In genomic region chr13:113920606-113921306, GRCh38 we compare ENCODE assay signal across 27 cellular contexts. TPM values are rescaled to one million over a fixed set of nuclear protein-coding genes. Genes with fewer than 3 reads are reported as not detected.
DNase-seq lines count a peak whose midpoint lies in the region; ATAC-seq and TF ChIP-seq lines count a peak whose summit lies in the region.
"Had no signal": no experiment of that assay in that cellular context is flagged by ENCODE, and none has a peak within 500 bp of the region (broad histone marks: within the 10 kb centered on the region; RNA-seq: fewer than 3 reads in every experiment).

No MANE protein-coding gene starts in this region.

- no TSS peak for BruUV-seq in MCF 10A (replicated peaks; lab: Mats Ljungman, UMichigan)

- H3K4me1 ChIP-seq in breast epithelium: no peaks in the 10 kb centered on the region
- H3K4me1 ChIP-seq: adrenal gland had no signal

- H3K27me3 Mint-ChIP-seq in MCF 10A (ENCODE audit: insufficient read depth, unreplicated experiment): no peaks in the 10 kb centered on the region
- H3K27me3 Mint-ChIP-seq in WTC11 (ENCODE audit: low read depth): no peaks in the 10 kb centered on the region; the same call in 1 of the 2 replicates
- peaks cover 7% of the 10 kb centered on the region for H3K27me3 Mint-ChIP-seq in chondrocyte (ENCODE audit: low read depth)

- no peaks in the 10 kb centered on the region for H3K36me3 ChIP-seq in breast epithelium
- H3K36me3 ChIP-seq: adrenal gland, neutrophil had no signal

- CTCF ChIA-PET in MCF 10A (lab: Yijun Ruan, JAX) (interaction anchor here (0.6 kb wide), 1 partner anchor 111 kb away, joined by 4 read pairs; no protein-coding TSS in a partner anchor), WTC11 (lab: Charles Lee) (interaction anchor here (1.1 kb wide), 1 partner anchor 16 kb away, joined by 3 read pairs; no protein-coding TSS in a partner anchor)

- H3K9me3 Mint-ChIP-seq in MCF 10A (ENCODE audit: unreplicated experiment) (peaks cover 21% of the 10 kb centered on the region), WTC11 (peaks cover 19% of the 10 kb centered on the region), chondrocyte (ENCODE audit: low read depth) (peaks cover 18% of the 10 kb centered on the region)

- no peak overlapping the region for H3K27ac ChIP-seq in breast epithelium
- H3K27ac ChIP-seq: adrenal gland, neutrophil had no signal

- H3K4me3 Mint-ChIP-seq in MCF 10A (ENCODE audit: unreplicated experiment): no peak overlapping the region
- no peak overlapping the region for H3K4me3 Mint-ChIP-seq in WTC11
- H3K4me3 Mint-ChIP-seq in chondrocyte (ENCODE audit: unreplicated experiment): no peak overlapping the region
- H3K4me3 Mint-ChIP-seq: activated B cell treated with CpG ODN at 0.5 μM for 24 hours; activated CD8-positive, alpha-beta T cell treated with anti-CD3 and anti-CD28 coated beads, Interleukin-2, amount 10 ng/mL, durations not matched to agents 7 days and 5 days; activated T-cell treated with anti-CD3 and anti-CD28 coated beads, Interleukin-2, amount 50 U/mL, for 4 hours had no signal

- H3K4me3 ChIP-seq in breast epithelium: no peak overlapping the region
- H3K4me3 ChIP-seq: adrenal gland had no signal

- H3K4me1 Mint-ChIP-seq in MCF 10A (ENCODE audit: insufficient read depth, unreplicated experiment): no peaks in the 10 kb centered on the region
- peaks cover 10% of the 10 kb centered on the region for H3K4me1 Mint-ChIP-seq in WTC11
- no peaks in the 10 kb centered on the region for H3K4me1 Mint-ChIP-seq in chondrocyte (ENCODE audit: low read depth)
- H3K4me1 Mint-ChIP-seq: activated B cell treated with CpG ODN at 0.5 μM for 24 hours had no signal

- H3K9me3 ChIP-seq in breast epithelium: peaks cover 0 to 7% of the 10 kb centered on the region in 2 donors
- H3K9me3 ChIP-seq: adrenal gland had no signal

- ATAC-seq in WTC11: no peak
- ATAC-seq in HG03097 (IDR thresholded peaks at IDR 0.05; ENCODE audit: low FRiP score, unreplicated experiment): no peak
- ATAC-seq: activated CD8-positive, alpha-beta T cell treated with anti-CD3 and anti-CD28 coated beads, Interleukin-2, amount 10 ng/mL, durations not matched to agents 7 days and 5 days; activated T-cell treated with anti-CD3 and anti-CD28 coated beads, Interleukin-2, amount 50 U/mL, for 4 hours; Right ventricle myocardium inferior had no signal

- peaks cover 10% of the 10 kb centered on the region for H3K36me3 Mint-ChIP-seq in MCF 10A (ENCODE audit: insufficient read depth, unreplicated experiment)
- H3K36me3 Mint-ChIP-seq in WTC11: peaks cover 10% of the 10 kb centered on the region
- H3K36me3 Mint-ChIP-seq in chondrocyte (ENCODE audit: low read depth): peaks cover 8% of the 10 kb centered on the region

- TF ChIP-seq POLR2A in breast epithelium (IDR thresholded peaks at IDR 0.05): no peak

- no peak for TF ChIP-seq CTCF in breast epithelium (IDR thresholded peaks at IDR 0.05)
- no peak for TF ChIP-seq CTCF in MCF 10A (IDR thresholded peaks at IDR 0.05; ENCODE audit: unreplicated experiment)
- TF ChIP-seq CTCF in WTC11 (IDR thresholded peaks at IDR 0.05): no peak
- TF ChIP-seq CTCF in chondrocyte (IDR thresholded peaks at IDR 0.05): no peak

- peak; percentile 7 to 15 for DNase-seq in breast epithelium (ENCODE audit: low spot score in 2 of 2)
- DNase-seq in MCF 10A (ENCODE audit: unreplicated experiment): no peak
- DNase-seq in WTC11 (ENCODE audit: low spot score): peak; percentile 3
- DNase-seq in mesenteric fat pad (ENCODE audit: low spot score): peak; percentile 68
- peak; percentile 23 for DNase-seq in ureter (ENCODE audit: low spot score)
- no peak for DNase-seq in chondrocyte (ENCODE audit: low spot score)
- DNase-seq in NCI-H1930 (lab: John Stamatoyannopoulos, UW): no peak
- DNase-seq: activated B cell treated with CpG ODN at 0.5 μM for 24 hours; activated CD8-positive, alpha-beta T cell treated with anti-CD3 and anti-CD28 coated beads, Interleukin-2, amount 10 ng/mL, durations not matched to agents 7 days and 5 days; activated naive CD4-positive, alpha-beta T cell treated with Interleukin-2 at 50 U/mL for 16 hours; activated T-cell treated with anti-CD3 and anti-CD28 coated beads, Interleukin-2, amount 50 U/mL, for 4 hours; COR-L47; cortex of kidney; DND-41; Kasumi-1; kidney; NCI-H1092 treated with DMSO at 0.1 percent for 48 hours; NCI-H2029; NCI-H2227 treated with DMSO at 0.1 percent for 48 hours; NCI-H748 treated with DMSO at 0.1 percent for 48 hours; OCI-M1; small intestine; stimulated activated CD4-positive, alpha-beta T cell treated with anti-CD3 and anti-CD28 coated beads, Interleukin-1b, Interleukin-23, amount 100 ng/mL, for 48 hours had no signal

- intact Hi-C loops in breast epithelium (cut with DNase I; ENCODE audit: low total_unique reads) (no loop called here), MCF 10A (cut with micrococcal nuclease) (no loop called here)

- no peak overlapping the region for H3K27ac Mint-ChIP-seq in MCF 10A (ENCODE audit: low read depth, unreplicated experiment)
- no peak overlapping the region for H3K27ac Mint-ChIP-seq in WTC11
- no peak overlapping the region for H3K27ac Mint-ChIP-seq in chondrocyte (ENCODE audit: unreplicated experiment)
- H3K27ac Mint-ChIP-seq: activated B cell treated with CpG ODN at 0.5 μM for 24 hours; activated CD8-positive, alpha-beta T cell treated with anti-CD3 and anti-CD28 coated beads, Interleukin-2, amount 10 ng/mL, durations not matched to agents 7 days and 5 days had no signal

- H3K27me3 ChIP-seq in breast epithelium: peaks cover 0 to 4% of the 10 kb centered on the region in 2 donors
- H3K27me3 ChIP-seq: adrenal gland, neutrophil had no signal

- POLR2A ChIA-PET in MCF 10A (lab: Yijun Ruan, JAX) (no interaction called here), WTC11 (lab: Charles Lee) (no interaction called here)

TF ChIP-seq in WTC11, 78 proteins besides CTCF, POLR2A, EP300 and RAD21:
- TF ChIP-seq NFE2L1 (CRISPR knock-in tag; IDR thresholded peaks at IDR 0.05) (no peak), TCF7 (CRISPR knock-in tag; IDR thresholded peaks at IDR 0.05; ENCODE audit: low read depth) (no peak), E2F4 (CRISPR knock-in tag; IDR thresholded peaks at IDR 0.05; ENCODE audit: borderline replicate concordance, low read depth) (no peak), ZNF416 (CRISPR knock-in tag; IDR thresholded peaks at IDR 0.05) (no peak), NR1H2 (CRISPR knock-in tag; IDR thresholded peaks at IDR 0.05) (no peak), NR2C2 (CRISPR knock-in tag; IDR thresholded peaks at IDR 0.05) (no peak), FOXJ3 (CRISPR knock-in tag; IDR thresholded peaks at IDR 0.05; ENCODE audit: borderline replicate concordance) (no peak)
- TF ChIP-seq, protein P1, sequence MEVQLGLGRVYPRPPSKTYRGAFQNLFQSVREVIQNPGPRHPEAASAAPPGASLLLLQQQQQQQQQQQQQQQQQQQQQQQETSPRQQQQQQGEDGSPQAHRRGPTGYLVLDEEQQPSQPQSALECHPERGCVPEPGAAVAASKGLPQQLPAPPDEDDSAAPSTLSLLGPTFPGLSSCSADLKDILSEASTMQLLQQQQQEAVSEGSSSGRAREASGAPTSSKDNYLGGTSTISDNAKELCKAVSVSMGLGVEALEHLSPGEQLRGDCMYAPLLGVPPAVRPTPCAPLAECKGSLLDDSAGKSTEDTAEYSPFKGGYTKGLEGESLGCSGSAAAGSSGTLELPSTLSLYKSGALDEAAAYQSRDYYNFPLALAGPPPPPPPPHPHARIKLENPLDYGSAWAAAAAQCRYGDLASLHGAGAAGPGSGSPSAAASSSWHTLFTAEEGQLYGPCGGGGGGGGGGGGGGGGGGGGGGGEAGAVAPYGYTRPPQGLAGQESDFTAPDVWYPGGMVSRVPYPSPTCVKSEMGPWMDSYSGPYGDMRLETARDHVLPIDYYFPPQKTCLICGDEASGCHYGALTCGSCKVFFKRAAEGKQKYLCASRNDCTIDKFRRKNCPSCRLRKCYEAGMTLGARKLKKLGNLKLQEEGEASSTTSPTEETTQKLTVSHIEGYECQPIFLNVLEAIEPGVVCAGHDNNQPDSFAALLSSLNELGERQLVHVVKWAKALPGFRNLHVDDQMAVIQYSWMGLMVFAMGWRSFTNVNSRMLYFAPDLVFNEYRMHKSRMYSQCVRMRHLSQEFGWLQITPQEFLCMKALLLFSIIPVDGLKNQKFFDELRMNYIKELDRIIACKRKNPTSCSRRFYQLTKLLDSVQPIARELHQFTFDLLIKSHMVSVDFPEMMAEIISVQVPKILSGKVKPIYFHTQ (CRISPR knock-in tag; IDR thresholded peaks at IDR 0.05): no peak
- TF ChIP-seq, protein P2, sequence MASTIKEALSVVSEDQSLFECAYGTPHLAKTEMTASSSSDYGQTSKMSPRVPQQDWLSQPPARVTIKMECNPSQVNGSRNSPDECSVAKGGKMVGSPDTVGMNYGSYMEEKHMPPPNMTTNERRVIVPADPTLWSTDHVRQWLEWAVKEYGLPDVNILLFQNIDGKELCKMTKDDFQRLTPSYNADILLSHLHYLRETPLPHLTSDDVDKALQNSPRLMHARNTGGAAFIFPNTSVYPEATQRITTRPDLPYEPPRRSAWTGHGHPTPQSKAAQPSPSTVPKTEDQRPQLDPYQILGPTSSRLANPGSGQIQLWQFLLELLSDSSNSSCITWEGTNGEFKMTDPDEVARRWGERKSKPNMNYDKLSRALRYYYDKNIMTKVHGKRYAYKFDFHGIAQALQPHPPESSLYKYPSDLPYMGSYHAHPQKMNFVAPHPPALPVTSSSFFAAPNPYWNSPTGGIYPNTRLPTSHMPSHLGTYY (CRISPR knock-in tag; IDR thresholded peaks at IDR 0.05): no peak

RNA-seq across cellular contexts. Expression of gene C13orf46, which starts 53.1 kb away (rescaled TPM):
- total RNA-seq in breast epithelium (under 1 TPM; 0.16 to 0.73 (median 0.66) TPM), MCF 10A (2022) (0.54 and 1.4 TPM in 2 replicates), WTC11 (2021) (0.27 to 0.50 TPM (median 0.37 TPM) in 3 replicates), mesenteric fat pad (2.5 TPM), ureter (7.5 TPM), chondrocyte (1.7 to 2.2 TPM (median 2.0 TPM) in 3 replicates)

RNA-seq across cellular contexts. Expression of gene GAS6, which starts 56.9 kb away (rescaled TPM):
- 100 to 1,000 TPM in 2 of 3 donors, 10 to 100 TPM in 1; 85.9 to 146 (median 103) TPM for total RNA-seq in breast epithelium
- total RNA-seq in MCF 10A (2022): 58.9 and 92.3 TPM in 2 replicates
- total RNA-seq in WTC11 (2021): 29.4 to 33.7 TPM (median 33.7 TPM) in 3 replicates
- 88.6 TPM for total RNA-seq in mesenteric fat pad
- 68.1 TPM for total RNA-seq in ureter
- total RNA-seq in chondrocyte: 83.7 to 113 TPM (median 111 TPM) in 3 replicates

Comparison
In these comparisons a context has a peak if more than half of its experiments do, and no peak if none do; other contexts are left out.
1. DNase-seq: peak in breast epithelium (2 of 2), WTC11 (single experiment), mesenteric fat pad (single experiment) and ureter (single experiment); none in MCF 10A (single experiment), chondrocyte (single experiment) and NCI-H1930 (0 of 2).